10 cellular contexts compared by ENCODE assay signal in the genomic region with DNA sequence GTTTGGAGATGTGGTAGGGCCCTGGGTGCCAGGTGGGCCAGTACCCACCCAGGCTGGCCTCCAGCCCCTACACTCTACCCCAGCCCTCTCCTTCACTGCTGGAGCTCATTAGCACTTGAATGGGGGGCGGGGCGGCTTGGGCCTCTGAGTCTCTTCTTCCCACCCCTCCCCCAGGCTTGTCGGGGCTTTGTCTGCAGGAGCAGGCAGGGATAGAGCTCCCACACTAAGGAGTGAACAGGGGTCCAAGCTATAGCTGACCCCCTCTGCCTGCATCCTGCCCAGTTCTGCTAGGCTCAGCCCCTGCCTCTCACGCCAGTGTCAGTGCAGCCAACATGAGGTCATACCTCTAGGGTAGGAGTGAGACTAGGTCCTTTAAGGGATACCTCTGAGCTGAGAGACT. TPM values are rescaled to one million over a fixed set of nuclear protein-coding genes. Genes with fewer than 3 reads are reported as not detected.
DNase-seq lines count a peak whose midpoint lies in the region; ATAC-seq and TF ChIP-seq lines count a peak whose summit lies in the region.
"Had no signal": no experiment of that assay in that cellular context is flagged by ENCODE, and none has a peak within 500 bp of the region (broad histone marks: within the 10 kb centered on the region; RNA-seq: fewer than 3 reads in every experiment).

No MANE protein-coding gene starts in this region.

- peaks cover 0 to 49% of the 10 kb centered on the region in 2 donors for H3K36me3 Mint-ChIP-seq in CD4-positive, alpha-beta memory T cell
- H3K36me3 Mint-ChIP-seq in dendritic cell treated with granulocyte-macrophage colony-stimulating factor and Interleukin-4, amounts not matched to agents 40 ng/mL and 50 ng/mL, for 4 days (ENCODE audit: low read depth), result peaks cover 92% of the 10 kb centered on the region
- no peaks in the 10 kb centered on the region for H3K36me3 Mint-ChIP-seq in neural crest cell (ENCODE audit: low read depth)

- no peaks in the 10 kb centered on the region for H3K27me3 Mint-ChIP-seq in CD4-positive, alpha-beta memory T cell
- no peaks in the 10 kb centered on the region for H3K27me3 Mint-ChIP-seq in dendritic cell treated with granulocyte-macrophage colony-stimulating factor and Interleukin-4, amounts not matched to agents 40 ng/mL and 50 ng/mL, for 4 days
- no peaks in the 10 kb centered on the region for H3K27me3 Mint-ChIP-seq in neural crest cell (ENCODE audit: low read depth)

- no peaks in the 10 kb centered on the region for H3K9me3 Mint-ChIP-seq in CD4-positive, alpha-beta memory T cell
- no peaks in the 10 kb centered on the region for H3K9me3 Mint-ChIP-seq in dendritic cell treated with granulocyte-macrophage colony-stimulating factor and Interleukin-4, amounts not matched to agents 40 ng/mL and 50 ng/mL, for 4 days
- no peaks in the 10 kb centered on the region for H3K9me3 Mint-ChIP-seq in neural crest cell

- CTCF ChIA-PET in CD4-positive, alpha-beta memory T cell (lab: Charles Lee; ENCODE audit: partially characterized antibody), result interaction anchor here (1.0 to 10.2 kb wide), 4 partner anchors 14 to 48 kb away, joined by 3 to 127 read pairs (median 16); no protein-coding TSS in a partner anchor

- peak overlapping the region; percentile 73 to 96 (median 92) for H3K27ac Mint-ChIP-seq in CD4-positive, alpha-beta memory T cell
- peak overlapping the region; percentile 97 for H3K27ac Mint-ChIP-seq in dendritic cell treated with granulocyte-macrophage colony-stimulating factor and Interleukin-4, amounts not matched to agents 40 ng/mL and 50 ng/mL, for 4 days
- H3K27ac Mint-ChIP-seq in neural crest cell (ENCODE audit: unreplicated experiment), result peak overlapping the region; percentile 98

- H3K27ac ChIP-seq in CD4-positive, alpha-beta memory T cell (ENCODE audit: low read depth, low read length), result peak overlapping the region; percentile 76

- H3K4me3 Mint-ChIP-seq in CD4-positive, alpha-beta memory T cell, result peak overlapping the region; percentile 4 to 77 (median 60)
- H3K4me3 Mint-ChIP-seq in dendritic cell treated with granulocyte-macrophage colony-stimulating factor and Interleukin-4, amounts not matched to agents 40 ng/mL and 50 ng/mL, for 4 days, result peak overlapping the region; percentile 69
- H3K4me3 Mint-ChIP-seq in neural crest cell, result peak overlapping the region; percentile 89

- H3K4me3 ChIP-seq in CD4-positive, alpha-beta memory T cell (ENCODE audit: low read length in 2 of 2), result no peak overlapping the region

- no peak for TF ChIP-seq CTCF in neural crest cell (conservative IDR thresholded peaks at IDR 0.05)

- POLR2A ChIA-PET in CD4-positive, alpha-beta memory T cell (lab: Charles Lee; ENCODE audit: partially characterized antibody), result interaction anchor here (1.0 to 11.2 kb wide), 3 partner anchors 13 to 95 kb away, joined by 3 to 150 read pairs (median 5); no protein-coding TSS in a partner anchor

- peaks cover 38 to 93% (median 65%) of the 10 kb centered on the region in 4 donors for H3K4me1 Mint-ChIP-seq in CD4-positive, alpha-beta memory T cell
- peaks cover 76% of the 10 kb centered on the region for H3K4me1 Mint-ChIP-seq in dendritic cell treated with granulocyte-macrophage colony-stimulating factor and Interleukin-4, amounts not matched to agents 40 ng/mL and 50 ng/mL, for 4 days (ENCODE audit: low read depth)
- H3K4me1 Mint-ChIP-seq in neural crest cell, result peaks cover 81% of the 10 kb centered on the region

- no peak for ATAC-seq in GM18498 (IDR thresholded peaks at IDR 0.05; ENCODE audit: unreplicated experiment)

- H3K36me3 ChIP-seq in CD4-positive, alpha-beta memory T cell (ENCODE audit: insufficient read depth, low read length), result peaks cover 18% of the 10 kb centered on the region

- no peak for DNase-seq in CD4-positive, alpha-beta memory T cell
- peak; percentile 77 for DNase-seq in NCI-H2227 (lab: John Stamatoyannopoulos, UW; ENCODE audit: unreplicated experiment)
- DNase-seq in neural crest cell (ENCODE audit: low read depth, low spot score), result peak; percentile 80
- DNase-seq in NCI-H1105 (lab: John Stamatoyannopoulos, UW), result no peak
- DNase-seq in SW 1271 (lab: John Stamatoyannopoulos, UW), result no peak
- DNase-seq in NCI-H2196 treated with DMSO at 0.1 percent for 48 hours (lab: John Stamatoyannopoulos, UW; ENCODE audit: unreplicated experiment), result no peak

- intact Hi-C loops in CD4-positive, alpha-beta memory T cell (cut with micrococcal nuclease), result no loop called here
- intact Hi-C loops in dendritic cell treated with granulocyte-macrophage colony-stimulating factor and Interleukin-4, amounts not matched to agents 40 ng/mL and 50 ng/mL, for 4 days (cut with micrococcal nuclease), result no loop called here

- H3K4me1 ChIP-seq in CD4-positive, alpha-beta memory T cell (ENCODE audit: insufficient read depth, low read length), result peaks cover 78% of the 10 kb centered on the region

- no peaks in the 10 kb centered on the region for H3K9me3 ChIP-seq in CD4-positive, alpha-beta memory T cell (ENCODE audit: control insufficient read depth in 1 of 2, low read length in 2 of 2)

- H3K27me3 ChIP-seq in CD4-positive, alpha-beta memory T cell (ENCODE audit: insufficient read depth, low read length), result no peaks in the 10 kb centered on the region

RNA-seq across cellular contexts. Expression of gene GNAI2, which starts 5.2 kb away (rescaled TPM):
- total RNA-seq in CD4-positive, alpha-beta memory T cell, result 100 to 1,000 TPM; 292 to 300 TPM
- 100 to 1,000 TPM; 532 to 615 TPM for polyA plus RNA-seq in CD4-positive, alpha-beta memory T cell
- total RNA-seq in neural crest cell, result 176 and 190 TPM in 2 replicates

RNA-seq across cellular contexts. Expression of gene SEMA3B, which starts 27.8 kb away (rescaled TPM):
- total RNA-seq in CD4-positive, alpha-beta memory T cell, result under 1 TPM; 0.50 to 0.87 TPM
- polyA plus RNA-seq in CD4-positive, alpha-beta memory T cell, result not detected
- 2.3 and 2.9 TPM in 2 replicates for total RNA-seq in neural crest cell

RNA-seq across cellular contexts. Expression of gene SLC38A3, which starts 36.1 kb away (rescaled TPM):
- total RNA-seq in CD4-positive, alpha-beta memory T cell, result not detected
- polyA plus RNA-seq in CD4-positive, alpha-beta memory T cell, result not detected
- 1.8 and 2.7 TPM in 2 replicates for total RNA-seq in neural crest cell
- total RNA-seq: epithelial cell of proximal tubule had no signal

RNA-seq across cellular contexts. Expression of gene LSMEM2, which starts 37.7 kb away (rescaled TPM):
- total RNA-seq in CD4-positive, alpha-beta memory T cell, result not detected
- under 1 TPM in 1 of 2 donors, not detected in 1; 0.20 TPM for polyA plus RNA-seq in CD4-positive, alpha-beta memory T cell
- total RNA-seq in neural crest cell, result not detected in 2 replicates
- total RNA-seq: epithelial cell of proximal tubule, M059J had no signal

RNA-seq across cellular contexts. Expression of gene GNAT1, which starts 49.8 kb away (rescaled TPM):
- total RNA-seq in CD4-positive, alpha-beta memory T cell, result not detected
- not detected for polyA plus RNA-seq in CD4-positive, alpha-beta memory T cell
- total RNA-seq in neural crest cell, result not detected in 2 replicates
- total RNA-seq: epithelial cell of proximal tubule, M059J had no signal

Comparison
In these comparisons a context has a peak if more than half of its experiments do, and no peak if none do; other contexts are left out.
1. DNase-seq: peak in NCI-H2227 (single experiment) and neural crest cell (single experiment); none in CD4-positive, alpha-beta memory T cell (0 of 5), NCI-H1105 (single experiment), SW 1271 (0 of 2) and NCI-H2196 treated with DMSO at 0.1 percent for 48 hours (single experiment).
2. Peak in every context shown above with its lines, with median percentiles within 50 percentile points of each other: H3K27ac Mint-ChIP-seq and H3K4me3 Mint-ChIP-seq.